14 cellular contexts compared by ENCODE assay signal in genomic region chr2:241094172-241094571, GRCh38. TPM values are rescaled to one million over a fixed set of nuclear protein-coding genes. Genes with fewer than 3 reads are reported as not detected.
DNase-seq lines count a peak whose midpoint lies in the region; ATAC-seq, FAIRE-seq and TF ChIP-seq lines count a peak whose summit lies in the region.
"Had no signal": no experiment of that assay in that cellular context is flagged by ENCODE, and none has a peak within 500 bp of the region (broad histone marks: within the 10 kb centered on the region; RNA-seq: fewer than 3 reads in every experiment).

No MANE protein-coding gene starts in this region.

- no peak overlapping the region for H3K4me3 Mint-ChIP-seq in GM23338
- H3K4me3 Mint-ChIP-seq: natural killer cell treated with Interleukin-12 subunit alpha and Interleukin-12 subunit beta and Interleukin-15 and Interleukin-18, amount 100 ng/mL, for 72 hours had no signal

- no peaks in the 10 kb centered on the region for H3K9me2 ChIP-seq in GM23338 (ENCODE audit: insufficient read depth)

- no peak overlapping the region for H2AFZ ChIP-seq in GM23338

- no peaks in the 10 kb centered on the region for H3K9me3 Mint-ChIP-seq in GM23338
- H3K9me3 Mint-ChIP-seq: natural killer cell treated with Interleukin-12 subunit alpha and Interleukin-12 subunit beta and Interleukin-15 and Interleukin-18, amount 100 ng/mL, for 72 hours had no signal

- TF ChIP-seq RAD21 in A549 (conservative IDR thresholded peaks at IDR 0.05 in 1 of 2, IDR thresholded peaks at IDR 0.05 in 1 of 2): no peak

- H3K4me2 ChIP-seq in A549: peak overlapping the region; percentile 73
- peak overlapping the region; percentile 35 for H3K4me2 ChIP-seq in GM23338

- FAIRE-seq in A549 (lab: Jason Lieb, UNC): no peak
- FAIRE-seq: colon had no signal

- peaks cover 56% of the 10 kb centered on the region for H3K36me3 Mint-ChIP-seq in GM23338 (ENCODE audit: low read depth)

- H3F3A ChIP-seq in GM23338 (replicated peaks; ENCODE audit: low read depth): no peaks in the 10 kb centered on the region

- 92% methylated on average over 7 of the region's 7 CpGs for WGBS in A549 (ENCODE audit: missing lambda C conversion rate)

- peaks cover 29% of the 10 kb centered on the region for H4K20me1 ChIP-seq in GM23338 (replicated peaks; ENCODE audit: insufficient read depth)

- CTCF ChIA-PET in A549 (lab: Yijun Ruan, JAX): interaction anchor here (0.6 to 1.0 kb wide), 2 partner anchors 16 to 565 kb away, joined by 3 to 4 read pairs; no protein-coding TSS in a partner anchor

- ATAC-seq in A549 (peak in 1 of 2 experiments; percentile 2; a peak in 1 of 6 replicates), GM23338 (peak; percentile 86), GM19324 (IDR thresholded peaks at IDR 0.05; ENCODE audit: low FRiP score, unreplicated experiment) (no peak)
- ATAC-seq: natural killer cell treated with Interleukin-12 subunit alpha and Interleukin-12 subunit beta and Interleukin-15 and Interleukin-18, amount 100 ng/mL, for 72 hours had no signal

- POLR2A ChIA-PET in A549 (lab: Yijun Ruan, JAX): interaction anchor here (0.7 to 1.8 kb wide), 2 partner anchors 8 to 518 kb away, joined by 3 to 7 read pairs; partner anchors contain the start of gene MTERF4

- no peaks in the 10 kb centered on the region for H3K27me3 ChIP-seq in GM23338 (ENCODE audit: insufficient read depth)
- H3K27me3 ChIP-seq: brain microvascular endothelial cell had no signal

- no peak overlapping the region for H3K27ac Mint-ChIP-seq in GM23338
- H3K27ac Mint-ChIP-seq: natural killer cell treated with Interleukin-12 subunit alpha and Interleukin-12 subunit beta and Interleukin-15 and Interleukin-18, amount 100 ng/mL, for 72 hours had no signal

- TF ChIP-seq CTCF in A549 (IDR thresholded peaks at IDR 0.05) (no peak), GM23338 (conservative IDR thresholded peaks at IDR 0.05; ENCODE audit: low read depth in 2 of 2) (no peak)

- H3K9me3 ChIP-seq in A549: no peaks in the 10 kb centered on the region

- H3K4me1 Mint-ChIP-seq in GM23338: peaks cover 13% of the 10 kb centered on the region

- peaks cover 31% of the 10 kb centered on the region for H3K79me2 ChIP-seq in GM23338 (replicated peaks; ENCODE audit: insufficient read depth)

- peaks cover 24% of the 10 kb centered on the region for H3K36me3 ChIP-seq in GM23338 (ENCODE audit: insufficient read depth)

- H3K4me3 ChIP-seq in A549 (no peak overlapping the region), GM23338 (no peak overlapping the region)

- no peak for TF ChIP-seq POLR2A in A549 (IDR thresholded peaks at IDR 0.05; ENCODE audit: low read length)

- peaks cover 36% of the 10 kb centered on the region for H3K4me1 ChIP-seq in A549
- peaks cover 11% of the 10 kb centered on the region; the same call in 1 of the 2 replicates for H3K4me1 ChIP-seq in GM23338 (ENCODE audit: insufficient read depth)

- H3K27me3 Mint-ChIP-seq in GM23338 (ENCODE audit: insufficient read depth, low read depth, poor library complexity): peaks cover 9% of the 10 kb centered on the region
- H3K27me3 Mint-ChIP-seq: natural killer cell treated with Interleukin-12 subunit alpha and Interleukin-12 subunit beta and Interleukin-15 and Interleukin-18, amount 100 ng/mL, for 72 hours had no signal

- H3K27ac ChIP-seq in A549 (peak overlapping the region; percentile 57 to 68; a peak in 5 of 6 replicates), GM23338 (ENCODE audit: low read depth) (peak overlapping the region; percentile 69), angular gyrus (ENCODE audit: low read depth, low read length) (peak overlapping the region; percentile 44)
- H3K27ac ChIP-seq: brain microvascular endothelial cell had no signal

- no peak for TF ChIP-seq EP300 in A549 (IDR thresholded peaks at IDR 0.05)

- DNase-seq in A549 (ENCODE audit: low read depth in 1 of 2, low spot score in 1 of 2) (no peak), GM23338 (ENCODE audit: low spot score) (peak; percentile 50), mesenteric fat pad (ENCODE audit: low spot score) (peak; percentile 33), dermis blood vessel endothelial cell (no peak), ureter (ENCODE audit: low spot score) (no peak), NCI-H2107 treated with DMSO at 0.1 percent for 48 hours (lab: John Stamatoyannopoulos, UW; ENCODE audit: unreplicated experiment) (no peak)
- DNase-seq: brain microvascular endothelial cell, GDM1, NCI-H1930, NCI-H2227 treated with DMSO at 0.1 percent for 48 hours had no signal

TF ChIP-seq in A549, 52 proteins besides CTCF, POLR2A, EP300 and RAD21:
- TF ChIP-seq CBX2 (IDR thresholded peaks at IDR 0.05; ENCODE audit: borderline replicate concordance, low read depth) (no peak), KDM1A (IDR thresholded peaks at IDR 0.05; ENCODE audit: low read depth) (no peak), HEYL (CRISPR knock-in tag; IDR thresholded peaks at IDR 0.05) (no peak)

TF ChIP-seq in GM23338, 12 proteins besides CTCF, POLR2A, EP300 and RAD21 (continues in another document):
- TF ChIP-seq ZNF114 (CRISPR knock-in tag; IDR thresholded peaks at IDR 0.05) (no peak), REST (IDR thresholded peaks at IDR 0.05; ENCODE audit: unreplicated experiment) (no peak), EZH2 (IDR thresholded peaks at IDR 0.05; ENCODE audit: low read depth, unreplicated experiment) (no peak), ETS1 (IDR thresholded peaks at IDR 0.05) (no peak), JUNB (IDR thresholded peaks at IDR 0.05; ENCODE audit: unreplicated experiment) (no peak), EZH2phosphoT487 (IDR thresholded peaks at IDR 0.05; ENCODE audit: unreplicated experiment) (no peak)

RNA-seq across cellular contexts. Expression of gene MTERF4, which starts 7.9 kb away (rescaled TPM):
- polyA plus RNA-seq in A549 (2011; rRNA removed): 41.5 and 44.9 TPM in 2 replicates
- 23.8 and 24.8 TPM in 2 replicates for polyA plus RNA-seq in A549 (2012; cell fraction: cytosol; rRNA removed)
- polyA plus RNA-seq in A549 (2012; cell fraction: nucleus; rRNA removed): 32.6 and 44.7 TPM in 2 replicates
- 39.9 to 51.5 TPM (median 47.1 TPM) in 3 replicates for polyA plus RNA-seq in A549 (2017; fragmentation: RNase III; extraction: RNeasy Plus Mini Kit Qiagen cat#74134 plus additional on column Dnase treatment)
- 33.8 and 41.7 TPM in 2 replicates for polyA minus RNA-seq in A549 (2011; rRNA and poly(A)+ RNA removed)
- 58.0 and 63.6 TPM in 2 replicates for total RNA-seq in GM23338 (2014; rRNA removed; shearing (Covaris generic))
- polyA plus RNA-seq in GM23338 (2016; fragmentation: Nextera tagmentation; extraction: Ambion mirVana): 15.3 and 15.7 TPM in 2 replicates
- total RNA-seq in mesenteric fat pad: 23.6 TPM
- total RNA-seq in dermis blood vessel endothelial cell: 37.6 and 43.2 TPM in 2 replicates
- total RNA-seq in ureter: 37.6 TPM

RNA-seq across cellular contexts. Expression of gene PASK, which starts 55.1 kb away (rescaled TPM):
- polyA plus RNA-seq in A549 (2011; rRNA removed) (7.4 and 10.3 TPM in 2 replicates), A549 (2017; fragmentation: RNase III; extraction: RNeasy Plus Mini Kit Qiagen cat#74134 plus additional on column Dnase treatment) (11.7 to 12.4 TPM (median 12.2 TPM) in 3 replicates), GM23338 (2016; fragmentation: Nextera tagmentation; extraction: Ambion mirVana) (12.4 and 12.5 TPM in 2 replicates)
- polyA plus RNA-seq in A549 (2012; cell fraction: cytosol; rRNA removed): 9.5 and 11.1 TPM in 2 replicates
- 48.8 and 66.8 TPM in 2 replicates for polyA plus RNA-seq in A549 (2012; cell fraction: nucleus; rRNA removed)
- polyA minus RNA-seq in A549 (2011; rRNA and poly(A)+ RNA removed): 12.6 and 20.9 TPM in 2 replicates
- 37.6 and 38.4 TPM in 2 replicates for total RNA-seq in GM23338 (2014; rRNA removed; shearing (Covaris generic))
- total RNA-seq in mesenteric fat pad (6.4 TPM), dermis blood vessel endothelial cell (4.4 and 9.2 TPM in 2 replicates), ureter (17.4 TPM)

RNA-seq across cellular contexts. Expression of gene PPP1R7, which starts 56.1 kb away (rescaled TPM):
- polyA plus RNA-seq in A549 (2011; rRNA removed) (50.0 and 76.4 TPM in 2 replicates), A549 (2017; fragmentation: RNase III; extraction: RNeasy Plus Mini Kit Qiagen cat#74134 plus additional on column Dnase treatment) (124 to 136 TPM (median 129 TPM) in 3 replicates), GM23338 (2016; fragmentation: Nextera tagmentation; extraction: Ambion mirVana) (94.3 and 98.6 TPM in 2 replicates)
- 35.8 and 48.1 TPM in 2 replicates for polyA plus RNA-seq in A549 (2012; cell fraction: cytosol; rRNA removed)
- polyA plus RNA-seq in A549 (2012; cell fraction: nucleus; rRNA removed): 21.8 and 24.9 TPM in 2 replicates
- polyA minus RNA-seq in A549 (2011; rRNA and poly(A)+ RNA removed): 22.3 and 23.8 TPM in 2 replicates
- 48.2 and 60.2 TPM in 2 replicates for total RNA-seq in GM23338 (2014; rRNA removed; shearing (Covaris generic))
- total RNA-seq in mesenteric fat pad (48.9 TPM), dermis blood vessel endothelial cell (47.6 and 55.1 TPM in 2 replicates), ureter (73.4 TPM)

Comparison
In these comparisons a context has a peak if more than half of its experiments do, and no peak if none do; other contexts are left out.
1. DNase-seq: peak in GM23338 (single experiment) and mesenteric fat pad (single experiment); none in A549 (0 of 2), dermis blood vessel endothelial cell (single experiment), ureter (single experiment) and NCI-H2107 treated with DMSO at 0.1 percent for 48 hours (single experiment).
2. Peak in every context shown above with its lines, with median percentiles within 50 percentile points of each other: H3K27ac ChIP-seq.